ENCODE assay signal across 22 cellular contexts in genomic region chr1:183391863-183392262, GRCh38. TPM values are rescaled to one million over a fixed set of nuclear protein-coding genes. Genes with fewer than 3 reads are reported as not detected.
DNase-seq lines count a peak whose midpoint lies in the region; ATAC-seq and TF ChIP-seq lines count a peak whose summit lies in the region.
"Had no signal": no experiment of that assay in that cellular context is flagged by ENCODE, and none has a peak within 500 bp of the region (broad histone marks: within the 10 kb centered on the region; RNA-seq: fewer than 3 reads in every experiment).

No MANE protein-coding gene starts in this region.

- no peak overlapping the region for H3K18ac ChIP-seq in trophoblast cell (ENCODE audit: low read length)

- H3K23ac ChIP-seq in trophoblast cell (ENCODE audit: low read length), result peak overlapping the region; percentile 44

- H3K4ac ChIP-seq in trophoblast cell (ENCODE audit: low read depth, low read length), result no peak overlapping the region

- H4K91ac ChIP-seq in trophoblast cell (ENCODE audit: low read depth, low read length), result no peak overlapping the region

- DNase-seq in heart right ventricle (no peak), right atrium auricular region (ENCODE audit: low spot score) (no peak), trophoblast cell (no peak), NCI-H2029 (lab: John Stamatoyannopoulos, UW) (no peak), NCI-H187 treated with DMSO at 0.1 percent for 48 hours (lab: John Stamatoyannopoulos, UW) (no peak), nephron progenitor cell (no peak)
- DNase-seq in effector memory CD4-positive, alpha-beta T cell, result no peak
- DNase-seq: ACHN; BE2C; C1 segment of cervical spinal cord; CD4-positive, CD25-positive, alpha-beta regulatory T cell; CD8-positive, alpha-beta memory T cell; COR-L47; DMS 273 treated with DMSO at 0.1 percent for 48 hours; DMS53; DND-41; EL; HCEC 1CT; HFFc6 had no signal

- H2AFZ ChIP-seq in trophoblast cell (ENCODE audit: insufficient read depth, low read length, poor library complexity), result no peak overlapping the region
- H2AFZ ChIP-seq: GM23338 had no signal

- H3K36me3 Mint-ChIP-seq in nephron progenitor cell (ENCODE audit: low read depth), result no peaks in the 10 kb centered on the region
- H3K36me3 Mint-ChIP-seq: CD4-positive, CD25-positive, alpha-beta regulatory T cell; CD8-positive, alpha-beta memory T cell had no signal

- peaks cover 1% of the 10 kb centered on the region for H3K79me2 ChIP-seq in trophoblast cell (ENCODE audit: control insufficient read depth, insufficient read depth, low read length, poor library complexity)

- H3K9me3 Mint-ChIP-seq in nephron progenitor cell, result no peaks in the 10 kb centered on the region
- H3K9me3 Mint-ChIP-seq: CD8-positive, alpha-beta memory T cell; GM23338; HFFc6 had no signal

- H3K4me2 ChIP-seq in trophoblast cell (ENCODE audit: low read length), result no peak overlapping the region
- H3K4me2 ChIP-seq: GM23338 had no signal

- no peak overlapping the region for H4K12ac ChIP-seq in trophoblast cell (ENCODE audit: low read depth, low read length)

- no peak overlapping the region for H4K8ac ChIP-seq in trophoblast cell (ENCODE audit: low read depth, low read length)

- no peak overlapping the region for H2BK5ac ChIP-seq in trophoblast cell (ENCODE audit: low read depth, low read length, poor library complexity)

- H3K27me3 ChIP-seq in heart right ventricle, result peaks cover 0 to 26% (median 0%) of the 10 kb centered on the region in 7 donors
- no peaks in the 10 kb centered on the region for H3K27me3 ChIP-seq in right atrium auricular region
- no peaks in the 10 kb centered on the region for H3K27me3 ChIP-seq in trophoblast cell (ENCODE audit: insufficient read depth, low read length)
- no peaks in the 10 kb centered on the region for H3K27me3 ChIP-seq in effector memory CD4-positive, alpha-beta T cell (replicated peaks; ENCODE audit: control insufficient read depth, insufficient read depth, low read length, poor library complexity, severe bottlenecking)
- H3K27me3 ChIP-seq: BE2C had no signal

- WGBS in heart right ventricle, 2 donors, result 24 to 66% methylated on average over 1 of the region's 1 CpG
- WGBS in trophoblast cell (ENCODE audit: extremely low coverage, insufficient coverage, insufficient read length), result no CpG with 5 or more reads among the region's 1 CpG

- no peaks in the 10 kb centered on the region for H3K36me3 ChIP-seq in heart right ventricle
- no peaks in the 10 kb centered on the region for H3K36me3 ChIP-seq in right atrium auricular region
- no peaks in the 10 kb centered on the region for H3K36me3 ChIP-seq in trophoblast cell (ENCODE audit: control insufficient read depth in 1 of 2, insufficient read depth in 2 of 2, low read length in 2 of 2)
- H3K36me3 ChIP-seq in effector memory CD4-positive, alpha-beta T cell (ENCODE audit: control insufficient read depth, insufficient read depth, low read length), result no peaks in the 10 kb centered on the region
- H3K36me3 ChIP-seq: BE2C had no signal

- no peaks in the 10 kb centered on the region for H3K79me1 ChIP-seq in trophoblast cell (ENCODE audit: low read length)

- H3K4me3 ChIP-seq in heart right ventricle, result no peak overlapping the region
- no peak overlapping the region for H3K4me3 ChIP-seq in right atrium auricular region
- H3K4me3 ChIP-seq in trophoblast cell (ENCODE audit: low read depth, low read length), result no peak overlapping the region
- no peak overlapping the region for H3K4me3 ChIP-seq in effector memory CD4-positive, alpha-beta T cell (ENCODE audit: insufficient read depth, low read depth, low read length, poor library complexity, severe bottlenecking)
- H3K4me3 ChIP-seq: GM12878, GM23338 had no signal

- no peak overlapping the region for H2BK120ac ChIP-seq in trophoblast cell (ENCODE audit: insufficient read depth, low read length, poor library complexity)

- H3K9me3 ChIP-seq in heart right ventricle, result no peaks in the 10 kb centered on the region
- H3K9me3 ChIP-seq in right atrium auricular region, result no peaks in the 10 kb centered on the region
- H3K9me3 ChIP-seq in trophoblast cell (ENCODE audit: insufficient read depth, low read depth, low read length), result peaks cover 2% of the 10 kb centered on the region
- H3K9me3 ChIP-seq in effector memory CD4-positive, alpha-beta T cell (ENCODE audit: control insufficient read depth, low read length), result no peaks in the 10 kb centered on the region
- H3K9me3 ChIP-seq: BE2C had no signal

- no peaks in the 10 kb centered on the region for H3K4me1 Mint-ChIP-seq in nephron progenitor cell
- H3K4me1 Mint-ChIP-seq: CD4-positive, CD25-positive, alpha-beta regulatory T cell; CD8-positive, alpha-beta memory T cell had no signal

- no peak overlapping the region for H2BK12ac ChIP-seq in trophoblast cell (ENCODE audit: low read length)

- H3K4me1 ChIP-seq in heart right ventricle (peaks cover 0 to 14% (median 5%) of the 10 kb centered on the region in 9 donors), right atrium auricular region (peaks cover 0 to 19% of the 10 kb centered on the region in 2 donors), trophoblast cell (ENCODE audit: control insufficient read depth in 1 of 2, insufficient read depth in 2 of 2, low read length in 2 of 2) (no peaks in the 10 kb centered on the region)
- no peaks in the 10 kb centered on the region for H3K4me1 ChIP-seq in effector memory CD4-positive, alpha-beta T cell (ENCODE audit: control insufficient read depth, insufficient read depth, low read length, poor library complexity, severe bottlenecking)
- H3K4me1 ChIP-seq: BE2C had no signal

- H3K27ac ChIP-seq in heart right ventricle, result peak overlapping the region in 1 of 10 donors; percentile 14
- H3K27ac ChIP-seq in right atrium auricular region, result peak overlapping the region; percentile 61 to 76
- H3K27ac ChIP-seq in trophoblast cell (ENCODE audit: low read depth, low read length), result no peak overlapping the region
- H3K27ac ChIP-seq in effector memory CD4-positive, alpha-beta T cell (ENCODE audit: insufficient read depth, low read length, poor library complexity, severe bottlenecking), result no peak overlapping the region
- H3K27ac ChIP-seq: HL-60 had no signal

- H2AK5ac ChIP-seq in trophoblast cell (ENCODE audit: low read length), result no peak overlapping the region

- peaks cover 12% of the 10 kb centered on the region for H3K27me3 Mint-ChIP-seq in nephron progenitor cell (ENCODE audit: low read depth, poor library complexity)

- TF ChIP-seq CTCF in heart right ventricle (IDR thresholded peaks at IDR 0.05) (no peak), right atrium auricular region (IDR thresholded peaks at IDR 0.05) (no peak), nephron progenitor cell (IDR thresholded peaks at IDR 0.05) (no peak)

- no peak overlapping the region for H3K27ac Mint-ChIP-seq in nephron progenitor cell
- H3K27ac Mint-ChIP-seq: CD4-positive, CD25-positive, alpha-beta regulatory T cell; CD8-positive, alpha-beta memory T cell; GM23338; HFFc6 had no signal

- peak in 7 of 8 donors; percentile 28 to 80 (median 56) for ATAC-seq in heart right ventricle
- ATAC-seq: GM12878, GM23338 had no signal

- H3K14ac ChIP-seq in trophoblast cell (ENCODE audit: low read length), result no peak overlapping the region

- H3K4me3 Mint-ChIP-seq in nephron progenitor cell, result no peak overlapping the region
- H3K4me3 Mint-ChIP-seq: CD4-positive, CD25-positive, alpha-beta regulatory T cell; CD8-positive, alpha-beta memory T cell; GM23338; HFFc6 had no signal

- H3K9ac ChIP-seq in trophoblast cell (ENCODE audit: low read length), result no peak overlapping the region

- intact Hi-C loops in heart right ventricle (cut with DNase I), result no loop called here

RNA-seq across cellular contexts. Expression of gene NMNAT2, which starts 26.3 kb away (rescaled TPM):
- total RNA-seq in heart right ventricle (1 to 10 TPM; 1.5 to 5.8 (median 2.3) TPM), right atrium auricular region (10 to 100 TPM; 38.6 to 40.0 TPM)
- under 1 TPM; 0.23 to 0.73 TPM for polyA plus RNA-seq in heart right ventricle
- 39.8 and 40.2 TPM in 2 replicates for polyA plus RNA-seq in trophoblast cell (2013)
- total RNA-seq: CD4-positive, CD25-positive, alpha-beta regulatory T cell; CD8-positive, alpha-beta memory T cell had no signal
- polyA plus RNA-seq: CD4-positive, CD25-positive, alpha-beta regulatory T cell; CD8-positive, alpha-beta memory T cell had no signal

Comparison
In these comparisons a context has a peak if more than half of its experiments do, and no peak if none do; other contexts are left out.
1. RNA of gene NMNAT2, which starts 26.3 kb away (total RNA-seq): 38.6 to 40.0 TPM in right atrium auricular region; 1.5 to 5.8 TPM in heart right ventricle; every median in the first group is over 4 times any median in the second.
2. H3K27ac ChIP-seq: peak in right atrium auricular region (2 of 2); none in trophoblast cell (single experiment) and effector memory CD4-positive, alpha-beta T cell (single experiment).